Comparison of ENCODE assay signal across 13 cellular contexts in the genomic region with DNA sequence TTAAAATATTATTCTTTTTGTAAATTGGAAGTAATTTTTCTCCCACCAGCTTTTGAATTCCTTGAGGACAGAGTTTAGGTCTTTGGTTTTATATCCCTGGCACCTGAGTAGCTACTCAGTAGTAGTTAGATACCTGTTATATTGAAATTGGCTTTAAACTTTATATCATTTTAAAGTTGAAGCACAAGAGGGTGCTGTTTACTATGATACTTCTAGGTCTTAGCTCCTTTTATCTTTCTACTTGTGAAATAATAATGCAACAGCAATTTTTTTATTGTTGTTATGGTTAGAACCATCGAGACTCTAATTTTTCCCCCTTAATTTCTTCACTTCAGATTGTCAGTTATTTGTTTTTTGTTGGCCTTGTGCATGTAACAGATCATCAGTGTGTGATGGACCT. TPM values are rescaled to one million over a fixed set of nuclear protein-coding genes. Genes with fewer than 3 reads are reported as not detected.
DNase-seq lines count a peak whose midpoint lies in the region; ATAC-seq, FAIRE-seq and TF ChIP-seq lines count a peak whose summit lies in the region.
"Had no signal": no experiment of that assay in that cellular context is flagged by ENCODE, and none has a peak within 500 bp of the region (broad histone marks: within the 10 kb centered on the region; RNA-seq: fewer than 3 reads in every experiment).

No MANE protein-coding gene starts in this region.

- no peak overlapping the region for H3K4me3 Mint-ChIP-seq in endothelial cell (ENCODE audit: unreplicated experiment)
- H3K4me3 Mint-ChIP-seq: activated T-helper 1 cell treated with anti-CD3 and anti-CD28 coated beads, Interleukin-12 subunit alpha, Interleukin-12 subunit beta, Interleukin-2, Interleukin-4 antibody, amounts not matched to agents 30 ng/mL and 10 ng/mL and 1 ng/mL, durations not matched to agents 14 hours and 24 hours and 36 hours; naive thymus-derived CD8-positive, alpha-beta T cell had no signal

- no peaks in the 10 kb centered on the region for H3K27me3 ChIP-seq in RWPE2 (ENCODE audit: insufficient read depth, poor library complexity, severe bottlenecking)
- no peaks in the 10 kb centered on the region for H3K27me3 ChIP-seq in foreskin keratinocyte

- H3K4me1 ChIP-seq in RWPE2 (ENCODE audit: insufficient read depth, poor library complexity, severe bottlenecking) (no peaks in the 10 kb centered on the region), foreskin keratinocyte (no peaks in the 10 kb centered on the region), mucosa of descending colon (ENCODE audit: low read depth) (peaks cover 9% of the 10 kb centered on the region)

- peaks cover 16% of the 10 kb centered on the region for H3K36me3 ChIP-seq in RWPE2 (ENCODE audit: low read depth)
- H3K36me3 ChIP-seq in mucosa of descending colon (ENCODE audit: low read depth) = no peaks in the 10 kb centered on the region

- ATAC-seq in RWPE2 (ENCODE audit: low read depth) (no peak), foreskin keratinocyte (peak; percentile 54), mucosa of descending colon (no peak)
- ATAC-seq: naive thymus-derived CD8-positive, alpha-beta T cell had no signal

- H3K9me3 ChIP-seq in RWPE2 (ENCODE audit: severe bottlenecking) (no peaks in the 10 kb centered on the region), mucosa of descending colon (no peaks in the 10 kb centered on the region)

- H3K4me3 ChIP-seq in RWPE2 (ENCODE audit: severe bottlenecking) (no peak overlapping the region), mucosa of descending colon (no peak overlapping the region)

- DNase-seq in HCEC 1CT (peak; percentile 53), RWPE2 (ENCODE audit: low spot score) (no peak), foreskin keratinocyte (no peak), middle frontal gyrus (ENCODE audit: extremely low spot score, low spot score) (no peak), endothelial cell (ENCODE audit: low spot score) (no peak), iPS-NIHi7 (ENCODE audit: extremely low spot score) (no peak), mucosa of descending colon (no peak)
- DNase-seq: DMS79 treated with DMSO at 0.1 percent for 48 hours; naive thymus-derived CD8-positive, alpha-beta T cell; NCI-H1092 treated with DMSO at 0.1 percent for 48 hours had no signal

- no peaks in the 10 kb centered on the region for H3K4me1 Mint-ChIP-seq in endothelial cell (ENCODE audit: unreplicated experiment)
- H3K4me1 Mint-ChIP-seq: naive thymus-derived CD8-positive, alpha-beta T cell had no signal

- TF ChIP-seq CTCF in RWPE2 (IDR thresholded peaks at IDR 0.05; ENCODE audit: poor library complexity, severe bottlenecking) (peak; percentile 43), foreskin keratinocyte (conservative IDR thresholded peaks at IDR 0.05) (peak; percentile 53), endothelial cell (IDR thresholded peaks at IDR 0.05; ENCODE audit: unreplicated experiment) (no peak), mucosa of descending colon (IDR thresholded peaks at IDR 0.05) (no peak)

- H3K27me3 Mint-ChIP-seq in endothelial cell (ENCODE audit: unreplicated experiment) = no peaks in the 10 kb centered on the region
- H3K27me3 Mint-ChIP-seq: naive thymus-derived CD8-positive, alpha-beta T cell had no signal

- FAIRE-seq in A204.1 (lab: Jason Lieb, UNC) = peak; percentile 68

- no peak overlapping the region for H3K27ac Mint-ChIP-seq in endothelial cell (ENCODE audit: unreplicated experiment)
- H3K27ac Mint-ChIP-seq: activated T-helper 1 cell treated with anti-CD3 and anti-CD28 coated beads, Interleukin-12 subunit alpha, Interleukin-12 subunit beta, Interleukin-2, Interleukin-4 antibody, amounts not matched to agents 30 ng/mL and 10 ng/mL and 1 ng/mL, durations not matched to agents 14 hours and 24 hours and 36 hours; naive thymus-derived CD8-positive, alpha-beta T cell had no signal

- H3K36me3 Mint-ChIP-seq in endothelial cell (ENCODE audit: low read depth, unreplicated experiment) = peaks cover 5% of the 10 kb centered on the region

- no peaks in the 10 kb centered on the region for H3K9me3 Mint-ChIP-seq in endothelial cell (ENCODE audit: unreplicated experiment)
- H3K9me3 Mint-ChIP-seq: activated T-helper 1 cell treated with anti-CD3 and anti-CD28 coated beads, Interleukin-12 subunit alpha, Interleukin-12 subunit beta, Interleukin-2, Interleukin-4 antibody, amounts not matched to agents 30 ng/mL and 10 ng/mL and 1 ng/mL, durations not matched to agents 14 hours and 24 hours and 36 hours had no signal

- H3K27ac ChIP-seq in RWPE2 (ENCODE audit: poor library complexity, severe bottlenecking) (no peak overlapping the region), foreskin keratinocyte (no peak overlapping the region)
- H3K27ac ChIP-seq: epithelial cell of prostate had no signal

- intact Hi-C loops in mucosa of descending colon (cut with DNase I, micrococcal nuclease) = no loop called here

RNA-seq across cellular contexts. Expression of gene AP3S1, which starts 46.3 kb away (rescaled TPM):
- 112 and 124 TPM in 2 replicates for total RNA-seq in foreskin keratinocyte
- 98.5 and 116 TPM in 2 replicates for polyA plus RNA-seq in foreskin keratinocyte
- total RNA-seq in endothelial cell (ENCODE audit: unreplicated experiment) = 118 TPM
- 10 to 100 TPM; 75.5 to 94.8 (median 76.2) TPM for total RNA-seq in mucosa of descending colon

RNA-seq across cellular contexts. Expression of gene ATG12, which starts 46.7 kb away (rescaled TPM):
- total RNA-seq in foreskin keratinocyte (39.6 and 40.6 TPM in 2 replicates), endothelial cell (ENCODE audit: unreplicated experiment) (50.8 TPM), mucosa of descending colon (10 to 100 TPM; 31.9 to 39.2 (median 37.5) TPM)
- polyA plus RNA-seq in foreskin keratinocyte = 31.1 and 32.2 TPM in 2 replicates

Comparison
In these comparisons a context has a peak if more than half of its experiments do, and no peak if none do; other contexts are left out.
1. CTCF ChIP-seq: peak in RWPE2 (single experiment) and foreskin keratinocyte (single experiment); none in endothelial cell (single experiment) and mucosa of descending colon (single experiment).